9 cellular contexts compared by ENCODE assay signal in genomic region chr9:115262477-115262876, GRCh38.
DNase-seq lines count a peak whose midpoint lies in the region; ATAC-seq, FAIRE-seq and TF ChIP-seq lines count a peak whose summit lies in the region.
"Had no signal": no experiment of that assay in that cellular context is flagged by ENCODE, and none has a peak within 500 bp of the region (broad histone marks: within the 10 kb centered on the region; RNA-seq: fewer than 3 reads in every experiment).

No MANE protein-coding gene starts in this region.

- H4K20me1 ChIP-seq in Karpas-422 (ENCODE audit: insufficient read depth, low read depth, low read length) = no peaks in the 10 kb centered on the region

- H3K4me1 Mint-ChIP-seq in CD4-positive, alpha-beta T cell (ENCODE audit: low read depth) = no peaks in the 10 kb centered on the region
- H3K4me1 Mint-ChIP-seq: activated B cell treated with CpG ODN at 0.5 μM for 24 hours had no signal

- no peaks in the 10 kb centered on the region for H3K27me3 ChIP-seq in Karpas-422 (ENCODE audit: low read length)
- no peaks in the 10 kb centered on the region for H3K27me3 ChIP-seq in CD4-positive, alpha-beta T cell (ENCODE audit: control insufficient read depth, insufficient read depth, low read length)

- POLR2A ChIA-PET in CD4-positive, alpha-beta T cell (lab: Charles Lee) = no interaction called here

- H3K4me1 ChIP-seq in kidney (ENCODE audit: control insufficient read depth in 1 of 2, insufficient read depth in 1 of 2, low read depth in 1 of 2, low read length in 2 of 2) = peaks cover 0 to 4% of the 10 kb centered on the region in 2 donors
- H3K4me1 ChIP-seq in Karpas-422 (ENCODE audit: low read length) = no peaks in the 10 kb centered on the region

- no peak overlapping the region for H3K27ac Mint-ChIP-seq in CD4-positive, alpha-beta T cell
- H3K27ac Mint-ChIP-seq: activated B cell treated with CpG ODN at 0.5 μM for 24 hours had no signal

- H3K4me3 Mint-ChIP-seq in CD4-positive, alpha-beta T cell = no peak overlapping the region
- H3K4me3 Mint-ChIP-seq: activated B cell treated with CpG ODN at 0.5 μM for 24 hours had no signal

- no peak overlapping the region for H3K4me3 ChIP-seq in AG10803 (ENCODE audit: low read length)
- H3K4me3 ChIP-seq in kidney (ENCODE audit: low read length in 2 of 2) = no peak overlapping the region
- H3K4me3 ChIP-seq in Karpas-422 (ENCODE audit: low read length) = no peak overlapping the region

- no peak for FAIRE-seq in kidney (lab: Jason Lieb, UNC)

- no peak overlapping the region for H3K27ac ChIP-seq in kidney (ENCODE audit: low read depth in 2 of 2, low read length in 2 of 2)
- H3K27ac ChIP-seq in Karpas-422 (ENCODE audit: low read length) = no peak overlapping the region
- H3K27ac ChIP-seq in CD4-positive, alpha-beta T cell (ENCODE audit: low read depth, low read length) = no peak overlapping the region

- no peak overlapping the region for H3K9ac ChIP-seq in kidney (ENCODE audit: low read length in 2 of 2)
- no peak overlapping the region for H3K9ac ChIP-seq in Karpas-422 (ENCODE audit: low read length)

- no peak overlapping the region for H3K4me2 ChIP-seq in Karpas-422 (ENCODE audit: low read depth, low read length, poor library complexity, severe bottlenecking)

- ATAC-seq in SK-N-SH treated with all-trans-retinoic acid at 6 μM for 48 hours = peak; percentile 92
- ATAC-seq in CD4-positive, alpha-beta T cell (ENCODE audit: poor library complexity) = no peak

- no peaks in the 10 kb centered on the region for H3K27me3 Mint-ChIP-seq in CD4-positive, alpha-beta T cell
- H3K27me3 Mint-ChIP-seq: activated B cell treated with CpG ODN at 0.5 μM for 24 hours had no signal

- no peak overlapping the region for H2AFZ ChIP-seq in Karpas-422 (ENCODE audit: low read length)

- H3K9me3 Mint-ChIP-seq in CD4-positive, alpha-beta T cell = no peaks in the 10 kb centered on the region
- H3K9me3 Mint-ChIP-seq: activated B cell treated with CpG ODN at 0.5 μM for 24 hours had no signal

- no peaks in the 10 kb centered on the region for H3K9me2 ChIP-seq in Karpas-422 (replicated peaks; ENCODE audit: insufficient read depth, low read length)

- intact Hi-C loops in kidney (cut with DNase I) = no loop called here
- intact Hi-C loops in CD4-positive, alpha-beta T cell (cut with DNase I, micrococcal nuclease) = no loop called here

- H3K79me2 ChIP-seq in Karpas-422 (ENCODE audit: low read length) = no peaks in the 10 kb centered on the region

- H3K9me3 ChIP-seq in kidney (ENCODE audit: control insufficient read depth in 1 of 2, low read length in 2 of 2) (no peaks in the 10 kb centered on the region), Karpas-422 (ENCODE audit: low read length) (no peaks in the 10 kb centered on the region)
- no peaks in the 10 kb centered on the region for H3K9me3 ChIP-seq in CD4-positive, alpha-beta T cell (ENCODE audit: control insufficient read depth, low read length)

- TF ChIP-seq CTCF in AG10803 (conservative IDR thresholded peaks at IDR 0.05; ENCODE audit: low read length) (no peak), kidney (IDR thresholded peaks at IDR 0.05; ENCODE audit: borderline replicate concordance, extremely low read depth, insufficient read depth) (no peak), GM10266 (IDR thresholded peaks at IDR 0.05; ENCODE audit: control insufficient read depth, insufficient read depth, low read depth, missing control alignments) (no peak)
- TF ChIP-seq CTCF in CD4-positive, alpha-beta T cell (IDR thresholded peaks at IDR 0.05) = no peak

- H3K36me3 Mint-ChIP-seq in CD4-positive, alpha-beta T cell (ENCODE audit: low read depth) = no peaks in the 10 kb centered on the region

- DNase-seq in AG10803 (ENCODE audit: low read depth) (peak; percentile 98), NCI-H1048 (lab: John Stamatoyannopoulos, UW) (peak; percentile 10), kidney (peak; percentile 88), AML-193 (lab: John Stamatoyannopoulos, UW) (no peak), Karpas-422 (no peak), GM10266 (ENCODE audit: extremely low spot score) (no peak)
- DNase-seq in CD4-positive, alpha-beta T cell = no peak
- DNase-seq: activated B cell treated with CpG ODN at 0.5 μM for 24 hours had no signal

- H3K36me3 ChIP-seq in kidney (ENCODE audit: control insufficient read depth in 1 of 2, insufficient read depth in 2 of 2, low read length in 2 of 2) (no peaks in the 10 kb centered on the region), Karpas-422 (ENCODE audit: insufficient read depth, low read length) (no peaks in the 10 kb centered on the region)

- CTCF ChIA-PET in CD4-positive, alpha-beta T cell (lab: Charles Lee) = no interaction called here

TF ChIP-seq in SK-N-SH treated with all-trans-retinoic acid at 6 μM for 48 hours, 23 proteins besides CTCF, POLR2A, EP300 and RAD21 (continues in another document):
- TF ChIP-seq CSDC2 (CRISPR knock-in tag; IDR thresholded peaks at IDR 0.05) (0 out of 2 replicates have a peak, but pooled peaks have one; percentile 22), ZFP3 (CRISPR knock-in tag; IDR thresholded peaks at IDR 0.05) (no peak; the same call in 1 of the 2 replicates), TCF4 (CRISPR knock-in tag; IDR thresholded peaks at IDR 0.05; ENCODE audit: borderline replicate concordance) (peak; percentile 99), ESRRG (CRISPR knock-in tag; IDR thresholded peaks at IDR 0.05) (0 out of 2 replicates have a peak, but pooled peaks have one; percentile 16), OSR1 (CRISPR knock-in tag; IDR thresholded peaks at IDR 0.05) (no peak), ISL1 (CRISPR knock-in tag; IDR thresholded peaks at IDR 0.05) (peak; percentile 88), TSHZ2 (CRISPR knock-in tag; IDR thresholded peaks at IDR 0.05) (peak; percentile 98), RARB (CRISPR knock-in tag; IDR thresholded peaks at IDR 0.05) (no peak), ZNF70 (CRISPR knock-in tag; IDR thresholded peaks at IDR 0.05) (no peak), ARNTL (CRISPR knock-in tag; IDR thresholded peaks at IDR 0.05; ENCODE audit: borderline replicate concordance, low read depth) (0 out of 2 replicates have a peak, but pooled peaks have one; percentile 57), ZNF8 (CRISPR knock-in tag; IDR thresholded peaks at IDR 0.05) (peak; percentile 73; the same call in 1 of the 2 replicates), ZNF565 (CRISPR knock-in tag; conservative IDR thresholded peaks at IDR 0.05; ENCODE audit: low read depth) (no peak), GLIS3 (CRISPR knock-in tag; IDR thresholded peaks at IDR 0.05) (peak; percentile 87; the same call in 1 of the 2 replicates), PPARA (CRISPR knock-in tag; IDR thresholded peaks at IDR 0.05; ENCODE audit: borderline replicate concordance) (no peak)
- TF ChIP-seq, protein P1, sequence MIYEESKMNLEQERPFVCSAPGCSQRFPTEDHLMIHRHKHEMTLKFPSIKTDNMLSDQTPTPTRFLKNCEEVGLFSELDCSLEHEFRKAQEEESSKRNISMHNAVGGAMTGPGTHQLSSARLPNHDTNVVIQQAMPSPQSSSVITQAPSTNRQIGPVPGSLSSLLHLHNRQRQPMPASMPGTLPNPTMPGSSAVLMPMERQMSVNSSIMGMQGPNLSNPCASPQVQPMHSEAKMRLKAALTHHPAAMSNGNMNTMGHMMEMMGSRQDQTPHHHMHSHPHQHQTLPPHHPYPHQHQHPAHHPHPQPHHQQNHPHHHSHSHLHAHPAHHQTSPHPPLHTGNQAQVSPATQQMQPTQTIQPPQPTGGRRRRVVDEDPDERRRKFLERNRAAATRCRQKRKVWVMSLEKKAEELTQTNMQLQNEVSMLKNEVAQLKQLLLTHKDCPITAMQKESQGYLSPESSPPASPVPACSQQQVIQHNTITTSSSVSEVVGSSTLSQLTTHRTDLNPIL (CRISPR knock-in tag; IDR thresholded peaks at IDR 0.05; ENCODE audit: low read depth) = peak; percentile 44; the same call in 1 of the 2 replicates
- TF ChIP-seq, protein P2, sequence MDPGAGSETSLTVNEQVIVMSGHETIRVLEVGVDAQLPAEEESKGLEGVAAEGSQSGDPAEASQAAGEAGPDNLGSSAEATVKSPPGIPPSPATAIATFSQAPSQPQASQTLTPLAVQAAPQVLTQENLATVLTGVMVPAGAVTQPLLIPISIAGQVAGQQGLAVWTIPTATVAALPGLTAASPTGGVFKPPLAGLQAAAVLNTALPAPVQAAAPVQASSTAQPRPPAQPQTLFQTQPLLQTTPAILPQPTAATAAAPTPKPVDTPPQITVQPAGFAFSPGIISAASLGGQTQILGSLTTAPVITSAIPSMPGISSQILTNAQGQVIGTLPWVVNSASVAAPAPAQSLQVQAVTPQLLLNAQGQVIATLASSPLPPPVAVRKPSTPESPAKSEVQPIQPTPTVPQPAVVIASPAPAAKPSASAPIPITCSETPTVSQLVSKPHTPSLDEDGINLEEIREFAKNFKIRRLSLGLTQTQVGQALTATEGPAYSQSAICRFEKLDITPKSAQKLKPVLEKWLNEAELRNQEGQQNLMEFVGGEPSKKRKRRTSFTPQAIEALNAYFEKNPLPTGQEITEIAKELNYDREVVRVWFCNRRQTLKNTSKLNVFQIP (CRISPR knock-in tag; IDR thresholded peaks at IDR 0.05; ENCODE audit: borderline replicate concordance, low read depth) = no peak

Comparison
In these comparisons a context has a peak if more than half of its experiments do, and no peak if none do; other contexts are left out.
1. DNase-seq: peak in AG10803 (single experiment), NCI-H1048 (single experiment) and kidney (single experiment); none in AML-193 (0 of 2), Karpas-422 (single experiment), CD4-positive, alpha-beta T cell (0 of 10) and GM10266 (single experiment).